In genomic region chr3:14480207-14481017, GRCh38 we compare ENCODE assay signal across 15 cellular contexts. TPM values are rescaled to one million over a fixed set of nuclear protein-coding genes. Genes with fewer than 3 reads are reported as not detected.
DNase-seq lines count a peak whose midpoint lies in the region; ATAC-seq, FAIRE-seq and TF ChIP-seq lines count a peak whose summit lies in the region.
"Had no signal": no experiment of that assay in that cellular context is flagged by ENCODE, and none has a peak within 500 bp of the region (broad histone marks: within the 10 kb centered on the region; RNA-seq: fewer than 3 reads in every experiment).

No MANE protein-coding gene starts in this region.

- intact Hi-C loops in natural killer cell (cut with micrococcal nuclease) = no loop called here
- intact Hi-C loops in kidney (cut with DNase I) = no loop called here

- H3K27me3 Mint-ChIP-seq in natural killer cell treated with Interleukin-12 subunit alpha and Interleukin-12 subunit beta and Interleukin-15 and Interleukin-18, amount 100 ng/mL, for 72 hours = no peaks in the 10 kb centered on the region
- no peaks in the 10 kb centered on the region for H3K27me3 Mint-ChIP-seq in natural killer cell (ENCODE audit: low read depth in 2 of 2)
- H3K27me3 Mint-ChIP-seq: activated naive CD8-positive, alpha-beta T cell treated with anti-CD3 and anti-CD28 coated beads for 36 hours had no signal

- H3K36me3 ChIP-seq in kidney (ENCODE audit: control insufficient read depth in 1 of 2, insufficient read depth in 2 of 2, low read length in 2 of 2) = peaks cover 10 to 46% of the 10 kb centered on the region in 2 donors

- no peak overlapping the region for H3K4me3 ChIP-seq in kidney (ENCODE audit: low read length in 2 of 2)
- H3K4me3 ChIP-seq: A549, Peyer's patch had no signal

- no peak overlapping the region for H3K4me3 Mint-ChIP-seq in natural killer cell treated with Interleukin-12 subunit alpha and Interleukin-12 subunit beta and Interleukin-15 and Interleukin-18, amount 100 ng/mL, for 72 hours
- H3K4me3 Mint-ChIP-seq in natural killer cell = no peak overlapping the region
- H3K4me3 Mint-ChIP-seq: activated naive CD8-positive, alpha-beta T cell treated with anti-CD3 and anti-CD28 coated beads for 36 hours had no signal

- H3K9me3 Mint-ChIP-seq in natural killer cell treated with Interleukin-12 subunit alpha and Interleukin-12 subunit beta and Interleukin-15 and Interleukin-18, amount 100 ng/mL, for 72 hours = no peaks in the 10 kb centered on the region
- no peaks in the 10 kb centered on the region for H3K9me3 Mint-ChIP-seq in natural killer cell
- H3K9me3 Mint-ChIP-seq: activated naive CD8-positive, alpha-beta T cell treated with anti-CD3 and anti-CD28 coated beads for 36 hours had no signal

- no peaks in the 10 kb centered on the region for H3K9me3 ChIP-seq in kidney (ENCODE audit: control insufficient read depth in 1 of 2, low read length in 2 of 2)
- H3K9me3 ChIP-seq: A549, Peyer's patch had no signal

- TF ChIP-seq CTCF in natural killer cell (IDR thresholded peaks at IDR 0.05) = no peak
- no peak for TF ChIP-seq CTCF in kidney (IDR thresholded peaks at IDR 0.05; ENCODE audit: borderline replicate concordance, extremely low read depth, insufficient read depth)

- no peak overlapping the region for H3K27ac Mint-ChIP-seq in natural killer cell treated with Interleukin-12 subunit alpha and Interleukin-12 subunit beta and Interleukin-15 and Interleukin-18, amount 100 ng/mL, for 72 hours
- no peak overlapping the region for H3K27ac Mint-ChIP-seq in natural killer cell
- H3K27ac Mint-ChIP-seq: activated naive CD8-positive, alpha-beta T cell treated with anti-CD3 and anti-CD28 coated beads for 36 hours had no signal

- no peak for FAIRE-seq in kidney (lab: Jason Lieb, UNC)
- FAIRE-seq: A549 had no signal

- peaks cover 0 to 3% of the 10 kb centered on the region in 2 donors for H3K4me1 Mint-ChIP-seq in natural killer cell treated with Interleukin-12 subunit alpha and Interleukin-12 subunit beta and Interleukin-15 and Interleukin-18, amount 100 ng/mL, for 72 hours (ENCODE audit: low read depth in 2 of 2)
- no peaks in the 10 kb centered on the region for H3K4me1 Mint-ChIP-seq in natural killer cell
- H3K4me1 Mint-ChIP-seq: activated naive CD8-positive, alpha-beta T cell treated with anti-CD3 and anti-CD28 coated beads for 36 hours had no signal

- H3K36me3 Mint-ChIP-seq in natural killer cell treated with Interleukin-12 subunit alpha and Interleukin-12 subunit beta and Interleukin-15 and Interleukin-18, amount 100 ng/mL, for 72 hours = peaks cover 7% of the 10 kb centered on the region
- H3K36me3 Mint-ChIP-seq in natural killer cell = peaks cover 16% of the 10 kb centered on the region

- ATAC-seq in natural killer cell treated with Interleukin-12 subunit alpha and Interleukin-12 subunit beta and Interleukin-15 and Interleukin-18, amount 100 ng/mL, for 72 hours = no peak
- ATAC-seq in natural killer cell (no peak), HG02884 (IDR thresholded peaks at IDR 0.05; ENCODE audit: unreplicated experiment) (no peak), GM21515 (IDR thresholded peaks at IDR 0.05; ENCODE audit: unreplicated experiment) (no peak)

- peaks cover 0 to 25% of the 10 kb centered on the region in 2 donors for H3K4me1 ChIP-seq in kidney (ENCODE audit: control insufficient read depth in 1 of 2, insufficient read depth in 1 of 2, low read depth in 1 of 2, low read length in 2 of 2)
- H3K4me1 ChIP-seq: A549, Peyer's patch had no signal

- DNase-seq in natural killer cell treated with Interleukin-12 subunit alpha and Interleukin-12 subunit beta and Interleukin-15 and Interleukin-18, amount 100 ng/mL, for 72 hours (ENCODE audit: low spot score) = peak; percentile 18
- DNase-seq in natural killer cell (no peak), epithelial cell of prostate (ENCODE audit: low read depth, low spot score) (peak; percentile 60), kidney (peak; percentile 55), OCI-M2 (lab: John Stamatoyannopoulos, UW; ENCODE audit: unreplicated experiment) (no peak)
- DNase-seq in activated CD4-positive, alpha-beta T cell treated with anti-CD3 and anti-CD28 coated beads, Interleukin-2, amount 50 U/mL, for 48 hours = no peak
- DNase-seq: activated naive CD8-positive, alpha-beta T cell treated with anti-CD3 and anti-CD28 coated beads for 36 hours; Calu3; effector CD8-positive, alpha-beta T cell; NCI-H1048; NCI-H446 had no signal

- no peak overlapping the region for H3K9ac ChIP-seq in kidney (ENCODE audit: low read length in 2 of 2)

- H3K27ac ChIP-seq in epithelial cell of prostate (peak overlapping the region; percentile 55), kidney (ENCODE audit: low read depth in 2 of 2, low read length in 2 of 2) (no peak overlapping the region)
- H3K27ac ChIP-seq: A549, Peyer's patch had no signal

RNA-seq across cellular contexts. Expression of gene GRIP2, which starts 59.7 kb away (rescaled TPM):
- not detected for total RNA-seq in natural killer cell treated with Interleukin-12 subunit alpha and Interleukin-12 subunit beta and Interleukin-15 and Interleukin-18, amount 100 ng/mL, for 72 hours
- total RNA-seq in natural killer cell (not detected), kidney (3.0 TPM)
- 3.2 TPM for polyA plus RNA-seq in kidney (ENCODE audit: insufficient read depth, low read depth, low replicate concordance)
- total RNA-seq: activated naive CD8-positive, alpha-beta T cell treated with anti-CD3 and anti-CD28 coated beads for 36 hours; Calu3 had no signal

Comparison
In these comparisons a context has a peak if more than half of its experiments do, and no peak if none do; other contexts are left out.
1. DNase-seq: peak in natural killer cell treated with Interleukin-12 subunit alpha and Interleukin-12 subunit beta and Interleukin-15 and Interleukin-18, amount 100 ng/mL, for 72 hours (single experiment), epithelial cell of prostate (single experiment) and kidney (single experiment); none in natural killer cell (single experiment), OCI-M2 (single experiment) and activated CD4-positive, alpha-beta T cell treated with anti-CD3 and anti-CD28 coated beads, Interleukin-2, amount 50 U/mL, for 48 hours (0 of 2).